In genomic region chr11:75428301-75428724, GRCh38 we compare ENCODE assay signal across 8 cellular contexts. TPM values are rescaled to one million over a fixed set of nuclear protein-coding genes. Genes with fewer than 3 reads are reported as not detected.
DNase-seq lines count a peak whose midpoint lies in the region; ATAC-seq and TF ChIP-seq lines count a peak whose summit lies in the region.

No MANE protein-coding gene starts in this region.

- peaks cover 57% of the 10 kb centered on the region for H3K36me3 Mint-ChIP-seq in Caco-2 (ENCODE audit: insufficient read depth, unreplicated experiment)
- peaks cover 12% of the 10 kb centered on the region for H3K36me3 Mint-ChIP-seq in T-helper 1 cell treated with Interleukin-12 subunit alpha and Interleukin-12 subunit beta and Interleukin-4 antibody, amounts not matched to agents 30 μg/mL and 1 μg/mL, for 36 hours (ENCODE audit: low read depth)

- no peaks in the 10 kb centered on the region for H3K27me3 Mint-ChIP-seq in Caco-2 (ENCODE audit: insufficient read depth, unreplicated experiment)
- peaks cover 51% of the 10 kb centered on the region for H3K27me3 Mint-ChIP-seq in T-helper 1 cell treated with Interleukin-12 subunit alpha and Interleukin-12 subunit beta and Interleukin-4 antibody, amounts not matched to agents 30 μg/mL and 1 μg/mL, for 36 hours (ENCODE audit: low read depth)

- DNase-seq in Caco-2 (peak; percentile 53 to 71), ascending aorta (ENCODE audit: low spot score in 2 of 2) (peak; percentile 82 to 95), right atrium auricular region (ENCODE audit: low spot score) (peak; percentile 95), skeletal muscle cell (ENCODE audit: low read depth) (peak; percentile 60), cortex of kidney (lab: John Stamatoyannopoulos, UW) (no peak)

- H3K36me3 ChIP-seq in Caco-2 (ENCODE audit: control insufficient read depth, insufficient read depth, low read length) (peaks cover 10% of the 10 kb centered on the region), ascending aorta (peaks cover 0 to 4% of the 10 kb centered on the region in 2 donors), right atrium auricular region (no peaks in the 10 kb centered on the region)

- H3K9me3 ChIP-seq in Caco-2 (no peaks in the 10 kb centered on the region), ascending aorta (no peaks in the 10 kb centered on the region), right atrium auricular region (peaks cover 0 to 6% of the 10 kb centered on the region in 2 donors)

- peaks cover 23% of the 10 kb centered on the region for H3K4me1 Mint-ChIP-seq in Caco-2 (ENCODE audit: low read depth, unreplicated experiment)
- H3K4me1 Mint-ChIP-seq in T-helper 1 cell treated with Interleukin-12 subunit alpha and Interleukin-12 subunit beta and Interleukin-4 antibody, amounts not matched to agents 30 μg/mL and 1 μg/mL, for 36 hours (ENCODE audit: low read depth): peaks cover 23% of the 10 kb centered on the region

- TF ChIP-seq CTCF in Caco-2 (IDR thresholded peaks at IDR 0.05; ENCODE audit: insufficient read depth in 1 of 2, low read depth in 1 of 2, low read length in 1 of 2, severe bottlenecking in 1 of 2, unreplicated experiment in 1 of 2): no peak
- TF ChIP-seq CTCF in ascending aorta (IDR thresholded peaks at IDR 0.05): no peak
- no peak for TF ChIP-seq CTCF in right atrium auricular region (IDR thresholded peaks at IDR 0.05)

- peak overlapping the region; percentile 89 for H3K27ac Mint-ChIP-seq in Caco-2 (ENCODE audit: unreplicated experiment)
- H3K27ac Mint-ChIP-seq in T-helper 1 cell treated with Interleukin-12 subunit alpha and Interleukin-12 subunit beta and Interleukin-4 antibody, amounts not matched to agents 30 μg/mL and 1 μg/mL, for 36 hours: no peak overlapping the region

- peak overlapping the region; percentile 60 to 77 for H3K27ac ChIP-seq in ascending aorta
- peak overlapping the region; percentile 14 to 32 for H3K27ac ChIP-seq in right atrium auricular region

- H3K9me3 Mint-ChIP-seq in Caco-2 (ENCODE audit: unreplicated experiment): no peaks in the 10 kb centered on the region
- H3K9me3 Mint-ChIP-seq in T-helper 1 cell treated with Interleukin-12 subunit alpha and Interleukin-12 subunit beta and Interleukin-4 antibody, amounts not matched to agents 30 μg/mL and 1 μg/mL, for 36 hours: peaks cover 6% of the 10 kb centered on the region

- H3K27me3 ChIP-seq in Caco-2 (replicated peaks; ENCODE audit: control insufficient read depth, insufficient read depth, low read length) (no peaks in the 10 kb centered on the region), ascending aorta (no peaks in the 10 kb centered on the region), right atrium auricular region (peaks cover 0 to 9% of the 10 kb centered on the region in 2 donors)

- H3K4me3 Mint-ChIP-seq in Caco-2 (ENCODE audit: unreplicated experiment): peak overlapping the region; percentile 84
- H3K4me3 Mint-ChIP-seq in T-helper 1 cell treated with Interleukin-12 subunit alpha and Interleukin-12 subunit beta and Interleukin-4 antibody, amounts not matched to agents 30 μg/mL and 1 μg/mL, for 36 hours: peak overlapping the region; percentile 62

- no TSS peak for BruUV-seq in Caco-2 (replicated peaks; lab: Mats Ljungman, UMichigan)

- H3K4me1 ChIP-seq in Caco-2 (peaks cover 28% of the 10 kb centered on the region), ascending aorta (peaks cover 2 to 9% of the 10 kb centered on the region in 2 donors), right atrium auricular region (peaks cover 0 to 28% of the 10 kb centered on the region in 2 donors)

- POLR2A ChIA-PET in Caco-2 (lab: Charles Lee): no interaction called here

- CTCF ChIA-PET in Caco-2 (lab: Charles Lee): no interaction called here

- H3K4me3 ChIP-seq in Caco-2 (ENCODE audit: low read depth, low read length) (no peak overlapping the region), ascending aorta (peak overlapping the region; percentile 37 to 53), right atrium auricular region (peak overlapping the region; percentile 33 to 43), skeletal muscle cell (ENCODE audit: low read depth, low read length) (peak overlapping the region; percentile 40)

- intact Hi-C loops in Caco-2 (cut with micrococcal nuclease; ENCODE audit: unreplicated experiment): no loop called here
- intact Hi-C loops in ascending aorta (cut with DNase I): loop anchor here (1.0 to 10.0 kb wide), 2 partner anchors 9 to 386 kb away; partner anchors contain the start of gene UVRAG

- ATAC-seq in HG02852 (IDR thresholded peaks at IDR 0.05; ENCODE audit: unreplicated experiment): peak; percentile 56
- no peak for ATAC-seq in GM21423 (IDR thresholded peaks at IDR 0.05; ENCODE audit: unreplicated experiment)

RNA-seq across cellular contexts. Expression of gene KLHL35, which starts 4.7 kb away (rescaled TPM):
- total RNA-seq in Caco-2 (2022): 46.0 and 51.4 TPM in 2 replicates
- total RNA-seq in ascending aorta: not detected
- 1 to 10 TPM in 1 of 2 donors, under 1 TPM in 1; 0.20 to 1.4 TPM for total RNA-seq in right atrium auricular region

RNA-seq across cellular contexts. Expression of gene RPS3, which starts 29.0 kb away (rescaled TPM):
- total RNA-seq in Caco-2 (2022): 6,280 and 6,333 TPM in 2 replicates
- 511 TPM for total RNA-seq in ascending aorta
- total RNA-seq in right atrium auricular region: 100 to 1,000 TPM; 391 to 983 TPM

Comparison
In these comparisons a context has a peak if more than half of its experiments do, and no peak if none do; other contexts are left out.
1. RNA of gene KLHL35, which starts 4.7 kb away (total RNA-seq): 46.0 to 51.4 TPM in Caco-2; 0.20 to 1.4 TPM in right atrium auricular region and not detected in ascending aorta (single experiment); every median in the first group is over 10 times any median in the second.